ENCODE assay signal across 13 cellular contexts in genomic region chr7:75957021-75957736, GRCh38. TPM values are rescaled to one million over a fixed set of nuclear protein-coding genes. Genes with fewer than 3 reads are reported as not detected.
DNase-seq lines count a peak whose midpoint lies in the region; ATAC-seq and TF ChIP-seq lines count a peak whose summit lies in the region.
"Had no signal": no experiment of that assay in that cellular context is flagged by ENCODE, and none has a peak within 500 bp of the region (broad histone marks: within the 10 kb centered on the region; RNA-seq: fewer than 3 reads in every experiment).

No MANE protein-coding gene starts in this region.

- H3K4me1 Mint-ChIP-seq in Calu3 (ENCODE audit: low read depth, unreplicated experiment) (peaks cover 19% of the 10 kb centered on the region), nephron progenitor cell (peaks cover 56% of the 10 kb centered on the region)
- no peaks in the 10 kb centered on the region for H3K4me1 Mint-ChIP-seq in activated naive CD8-positive, alpha-beta T cell treated with anti-CD3 and anti-CD28 coated beads, Interleukin-2, amount 50 U/mL, for 24 hours
- H3K4me1 Mint-ChIP-seq: activated naive CD4-positive, alpha-beta T cell treated with anti-CD3 and anti-CD28 coated beads, Interleukin-2, amount 50 U/mL, for 24 hours had no signal

- DNase-seq in Calu3 (peak; percentile 71), iPS DF 19.7 (ENCODE audit: low read depth, low spot score) (peak; percentile 47), nephron progenitor cell (peak; percentile 53), MG63 (no peak), NCI-H345 treated with DMSO at 0.1 percent for 48 hours (lab: John Stamatoyannopoulos, UW; ENCODE audit: unreplicated experiment) (no peak), cerebellar cortex (ENCODE audit: low spot score) (no peak)
- no peak for DNase-seq in activated naive CD8-positive, alpha-beta T cell treated with anti-CD3 and anti-CD28 coated beads, Interleukin-2, amount 50 U/mL, for 24 hours
- DNase-seq: NCI-H1105; NCI-H524; RPMI8226; stimulated activated CD8-positive, alpha-beta memory T cell treated with anti-CD3 and anti-CD28 coated beads, Interleukin-4, amount 100 ng/mL, for 48 hours had no signal

- H3K4me3 ChIP-seq in MG63 = no peak overlapping the region

- CTCF ChIA-PET in Calu3 (lab: Charles Lee) = interaction anchor here (0.6 to 1.3 kb wide), 3 partner anchors 12 to 133 kb away, joined by 3 to 4 read pairs (median 4); no protein-coding TSS in a partner anchor

- H3K36me3 ChIP-seq in MG63 = no peaks in the 10 kb centered on the region; the same call in 1 of the 2 replicates

- H3K9me3 Mint-ChIP-seq in Calu3 (ENCODE audit: low read depth, unreplicated experiment) (no peaks in the 10 kb centered on the region), nephron progenitor cell (peaks cover 11% of the 10 kb centered on the region)
- H3K9me3 Mint-ChIP-seq in activated naive CD8-positive, alpha-beta T cell treated with anti-CD3 and anti-CD28 coated beads, Interleukin-2, amount 50 U/mL, for 24 hours = no peaks in the 10 kb centered on the region
- H3K9me3 Mint-ChIP-seq: activated naive CD4-positive, alpha-beta T cell treated with anti-CD3 and anti-CD28 coated beads, Interleukin-2, amount 50 U/mL, for 24 hours had no signal

- H3K4me3 Mint-ChIP-seq in Calu3 (ENCODE audit: low read depth, unreplicated experiment) (peak overlapping the region; percentile 55), nephron progenitor cell (peak overlapping the region; percentile 6)
- no peak overlapping the region for H3K4me3 Mint-ChIP-seq in activated naive CD8-positive, alpha-beta T cell treated with anti-CD3 and anti-CD28 coated beads, Interleukin-2, amount 50 U/mL, for 24 hours
- H3K4me3 Mint-ChIP-seq: activated naive CD4-positive, alpha-beta T cell treated with anti-CD3 and anti-CD28 coated beads, Interleukin-2, amount 50 U/mL, for 24 hours had no signal

- no peak for ATAC-seq in activated naive CD8-positive, alpha-beta T cell treated with anti-CD3 and anti-CD28 coated beads, Interleukin-2, amount 50 U/mL, for 24 hours

- no peaks in the 10 kb centered on the region for H3K27me3 ChIP-seq in MG63

- no peaks in the 10 kb centered on the region for H3K9me3 ChIP-seq in MG63

- peaks cover 22% of the 10 kb centered on the region for H3K36me3 Mint-ChIP-seq in Calu3 (ENCODE audit: insufficient read depth, unreplicated experiment)
- H3K36me3 Mint-ChIP-seq in nephron progenitor cell (ENCODE audit: low read depth) = peaks cover 34% of the 10 kb centered on the region
- H3K36me3 Mint-ChIP-seq in activated naive CD8-positive, alpha-beta T cell treated with anti-CD3 and anti-CD28 coated beads, Interleukin-2, amount 50 U/mL, for 24 hours (ENCODE audit: low read depth) = peaks cover 1% of the 10 kb centered on the region

- H3K27me3 Mint-ChIP-seq in Calu3 (ENCODE audit: unreplicated experiment) (no peaks in the 10 kb centered on the region), nephron progenitor cell (ENCODE audit: low read depth, poor library complexity) (no peaks in the 10 kb centered on the region)
- no peaks in the 10 kb centered on the region for H3K27me3 Mint-ChIP-seq in activated naive CD8-positive, alpha-beta T cell treated with anti-CD3 and anti-CD28 coated beads, Interleukin-2, amount 50 U/mL, for 24 hours
- H3K27me3 Mint-ChIP-seq: activated naive CD4-positive, alpha-beta T cell treated with anti-CD3 and anti-CD28 coated beads, Interleukin-2, amount 50 U/mL, for 24 hours had no signal

- peak overlapping the region; percentile 76 for H3K27ac Mint-ChIP-seq in Calu3 (ENCODE audit: unreplicated experiment)
- peak overlapping the region; percentile 94 for H3K27ac Mint-ChIP-seq in nephron progenitor cell
- H3K27ac Mint-ChIP-seq in activated naive CD8-positive, alpha-beta T cell treated with anti-CD3 and anti-CD28 coated beads, Interleukin-2, amount 50 U/mL, for 24 hours = no peak overlapping the region
- H3K27ac Mint-ChIP-seq: activated naive CD4-positive, alpha-beta T cell treated with anti-CD3 and anti-CD28 coated beads, Interleukin-2, amount 50 U/mL, for 24 hours had no signal

- TF ChIP-seq CTCF in Calu3 (IDR thresholded peaks at IDR 0.05; ENCODE audit: unreplicated experiment) (no peak), VCaP (conservative IDR thresholded peaks at IDR 0.05) (no peak), nephron progenitor cell (IDR thresholded peaks at IDR 0.05) (no peak)

- intact Hi-C loops in Calu3 (cut with micrococcal nuclease; ENCODE audit: unreplicated experiment) = loop anchor here (5.0 kb wide), 1 partner anchor 90 kb away; no protein-coding TSS in a partner anchor

- peak overlapping the region; percentile 81 for H3K27ac ChIP-seq in VCaP

- no TSS peak for BruUV-seq in Calu3 (replicated peaks; lab: Mats Ljungman, UMichigan)

RNA-seq across cellular contexts. Expression of gene TMEM120A, which starts 37.2 kb away (rescaled TPM):
- 19.3 and 30.8 TPM in 2 replicates for total RNA-seq in Calu3 (2022)
- total RNA-seq in MG63 (2014; rRNA removed; shearing (Covaris generic); ENCODE audit: low replicate concordance) = 12.4 and 23.8 TPM in 2 replicates

RNA-seq across cellular contexts. Expression of gene POR, which starts 42.2 kb away (rescaled TPM):
- 65.8 and 83.1 TPM in 2 replicates for total RNA-seq in Calu3 (2022)
- 13.7 and 23.3 TPM in 2 replicates for total RNA-seq in MG63 (2014; rRNA removed; shearing (Covaris generic); ENCODE audit: low replicate concordance)

Comparison
In these comparisons a context has a peak if more than half of its experiments do, and no peak if none do; other contexts are left out.
1. DNase-seq: peak in Calu3 (single experiment), iPS DF 19.7 (single experiment) and nephron progenitor cell (single experiment); none in MG63 (single experiment), NCI-H345 treated with DMSO at 0.1 percent for 48 hours (single experiment), activated naive CD8-positive, alpha-beta T cell treated with anti-CD3 and anti-CD28 coated beads, Interleukin-2, amount 50 U/mL, for 24 hours (single experiment) and cerebellar cortex (single experiment).